Comparison of ENCODE assay signal across 1 cellular context in the genomic region with DNA sequence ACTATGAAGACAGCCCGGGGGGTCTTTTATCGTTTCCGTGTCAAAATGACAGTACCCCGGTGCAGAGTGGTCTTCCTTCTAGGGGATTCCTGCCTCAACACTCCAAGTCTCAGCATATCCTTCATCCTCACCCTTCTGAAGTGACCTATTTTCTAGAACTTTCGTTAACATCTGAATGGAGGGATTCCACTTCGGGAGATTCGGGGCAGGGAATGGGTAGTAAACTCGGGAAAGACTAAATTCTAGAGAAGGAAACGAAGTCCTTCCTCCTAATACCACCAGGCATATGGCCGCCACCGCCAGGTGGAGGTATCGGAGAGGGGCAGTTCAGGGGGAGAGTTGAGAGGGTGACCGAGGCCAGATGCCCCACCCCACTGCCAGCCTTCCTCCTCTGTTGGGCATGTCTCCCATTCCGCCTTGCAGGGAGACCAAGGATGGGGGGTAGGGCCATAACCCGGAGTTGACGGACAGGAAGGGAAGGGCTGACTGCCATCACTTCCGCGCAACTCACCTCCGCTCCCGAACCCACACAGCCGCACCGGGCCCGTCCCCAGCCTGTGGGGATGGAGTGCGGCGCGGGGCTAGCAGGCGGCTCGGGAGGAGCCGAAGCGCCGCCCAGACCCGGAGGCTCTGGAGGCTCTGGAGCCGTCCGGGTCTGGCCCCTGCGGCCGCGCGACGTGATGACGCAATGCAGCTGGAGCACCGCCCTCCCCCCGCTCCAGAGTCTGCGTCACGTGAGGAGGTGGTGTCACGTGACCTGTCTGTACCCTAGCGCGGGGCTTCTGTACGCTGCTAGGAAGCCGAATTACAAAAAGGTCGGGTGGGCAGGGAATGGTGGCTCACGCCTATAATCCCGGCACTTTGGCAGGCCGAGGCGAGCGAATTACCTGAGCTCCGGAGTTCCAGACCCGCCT.
TF ChIP-seq lines count a peak whose summit lies in the region.

Gene KLHL12, minus strand, starts transcription at position 657 of the 914 bp plus-strand sequence. CDS start 2,072 bp downstream, outside the sequence.

TF ChIP-seq in HepG2, 621 proteins besides CTCF, POLR2A, EP300 and RAD21 (continued from another document and continues in another):
- TF ChIP-seq, protein P1, sequence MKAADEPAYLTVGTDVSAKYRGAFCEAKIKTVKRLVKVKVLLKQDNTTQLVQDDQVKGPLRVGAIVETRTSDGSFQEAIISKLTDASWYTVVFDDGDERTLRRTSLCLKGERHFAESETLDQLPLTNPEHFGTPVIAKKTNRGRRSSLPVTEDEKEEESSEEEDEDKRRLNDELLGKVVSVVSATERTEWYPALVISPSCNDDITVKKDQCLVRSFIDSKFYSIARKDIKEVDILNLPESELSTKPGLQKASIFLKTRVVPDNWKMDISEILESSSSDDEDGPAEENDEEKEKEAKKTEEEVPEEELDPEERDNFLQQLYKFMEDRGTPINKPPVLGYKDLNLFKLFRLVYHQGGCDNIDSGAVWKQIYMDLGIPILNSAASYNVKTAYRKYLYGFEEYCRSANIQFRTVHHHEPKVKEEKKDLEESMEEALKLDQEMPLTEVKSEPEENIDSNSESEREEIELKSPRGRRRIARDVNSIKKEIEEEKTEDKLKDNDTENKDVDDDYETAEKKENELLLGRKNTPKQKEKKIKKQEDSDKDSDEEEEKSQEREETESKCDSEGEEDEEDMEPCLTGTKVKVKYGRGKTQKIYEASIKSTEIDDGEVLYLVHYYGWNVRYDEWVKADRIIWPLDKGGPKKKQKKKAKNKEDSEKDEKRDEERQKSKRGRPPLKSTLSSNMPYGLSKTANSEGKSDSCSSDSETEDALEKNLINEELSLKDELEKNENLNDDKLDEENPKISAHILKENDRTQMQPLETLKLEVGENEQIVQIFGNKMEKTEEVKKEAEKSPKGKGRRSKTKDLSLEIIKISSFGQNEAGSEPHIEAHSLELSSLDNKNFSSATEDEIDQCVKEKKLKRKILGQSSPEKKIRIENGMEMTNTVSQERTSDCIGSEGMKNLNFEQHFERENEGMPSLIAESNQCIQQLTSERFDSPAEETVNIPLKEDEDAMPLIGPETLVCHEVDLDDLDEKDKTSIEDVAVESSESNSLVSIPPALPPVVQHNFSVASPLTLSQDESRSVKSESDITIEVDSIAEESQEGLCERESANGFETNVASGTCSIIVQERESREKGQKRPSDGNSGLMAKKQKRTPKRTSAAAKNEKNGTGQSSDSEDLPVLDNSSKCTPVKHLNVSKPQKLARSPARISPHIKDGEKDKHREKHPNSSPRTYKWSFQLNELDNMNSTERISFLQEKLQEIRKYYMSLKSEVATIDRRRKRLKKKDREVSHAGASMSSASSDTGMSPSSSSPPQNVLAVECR (CRISPR knock-in tag; IDR thresholded peaks at IDR 0.05; ENCODE audit: borderline replicate concordance), result peak; percentile 98
- peak; percentile 98 for TF ChIP-seq ZKSCAN5 (CRISPR knock-in tag; IDR thresholded peaks at IDR 0.05)
- peak; percentile 96; the same call in 1 of the 2 replicates for TF ChIP-seq HOXA5 (CRISPR knock-in tag; IDR thresholded peaks at IDR 0.05)
- no peak for TF ChIP-seq ZFP36L2 (CRISPR knock-in tag; IDR thresholded peaks at IDR 0.05)
- no peak for TF ChIP-seq ZNF251 (CRISPR knock-in tag; IDR thresholded peaks at IDR 0.05)
- TF ChIP-seq ZNF879 (CRISPR knock-in tag; IDR thresholded peaks at IDR 0.05), result peak; percentile 85; the same call in 1 of the 2 replicates
- no peak for TF ChIP-seq ZNF577 (CRISPR knock-in tag; IDR thresholded peaks at IDR 0.05; ENCODE audit: borderline replicate concordance, low read depth)
- no peak for TF ChIP-seq MBNL3 (CRISPR knock-in tag; conservative IDR thresholded peaks at IDR 0.05)
- 0 out of 2 replicates have a peak, but pooled peaks have one; percentile 82 for TF ChIP-seq ETV6 (CRISPR knock-in tag; conservative IDR thresholded peaks at IDR 0.05)
- no peak for TF ChIP-seq ZFP62 (CRISPR knock-in tag; IDR thresholded peaks at IDR 0.05)
- TF ChIP-seq KDM2A (CRISPR knock-in tag; IDR thresholded peaks at IDR 0.05; ENCODE audit: borderline replicate concordance, low read depth), result peak; percentile 94; the same call in 1 of the 2 replicates
- peak; percentile 55; the same call in 1 of the 2 replicates for TF ChIP-seq NFYC (CRISPR knock-in tag; IDR thresholded peaks at IDR 0.05)
- TF ChIP-seq ZNF761 (CRISPR knock-in tag; conservative IDR thresholded peaks at IDR 0.05), result peak; percentile 76; the same call in 1 of the 2 replicates
- TF ChIP-seq MXD4 (CRISPR knock-in tag; IDR thresholded peaks at IDR 0.05), result peak; percentile 74; the same call in 1 of the 2 replicates
- TF ChIP-seq, protein P2, sequence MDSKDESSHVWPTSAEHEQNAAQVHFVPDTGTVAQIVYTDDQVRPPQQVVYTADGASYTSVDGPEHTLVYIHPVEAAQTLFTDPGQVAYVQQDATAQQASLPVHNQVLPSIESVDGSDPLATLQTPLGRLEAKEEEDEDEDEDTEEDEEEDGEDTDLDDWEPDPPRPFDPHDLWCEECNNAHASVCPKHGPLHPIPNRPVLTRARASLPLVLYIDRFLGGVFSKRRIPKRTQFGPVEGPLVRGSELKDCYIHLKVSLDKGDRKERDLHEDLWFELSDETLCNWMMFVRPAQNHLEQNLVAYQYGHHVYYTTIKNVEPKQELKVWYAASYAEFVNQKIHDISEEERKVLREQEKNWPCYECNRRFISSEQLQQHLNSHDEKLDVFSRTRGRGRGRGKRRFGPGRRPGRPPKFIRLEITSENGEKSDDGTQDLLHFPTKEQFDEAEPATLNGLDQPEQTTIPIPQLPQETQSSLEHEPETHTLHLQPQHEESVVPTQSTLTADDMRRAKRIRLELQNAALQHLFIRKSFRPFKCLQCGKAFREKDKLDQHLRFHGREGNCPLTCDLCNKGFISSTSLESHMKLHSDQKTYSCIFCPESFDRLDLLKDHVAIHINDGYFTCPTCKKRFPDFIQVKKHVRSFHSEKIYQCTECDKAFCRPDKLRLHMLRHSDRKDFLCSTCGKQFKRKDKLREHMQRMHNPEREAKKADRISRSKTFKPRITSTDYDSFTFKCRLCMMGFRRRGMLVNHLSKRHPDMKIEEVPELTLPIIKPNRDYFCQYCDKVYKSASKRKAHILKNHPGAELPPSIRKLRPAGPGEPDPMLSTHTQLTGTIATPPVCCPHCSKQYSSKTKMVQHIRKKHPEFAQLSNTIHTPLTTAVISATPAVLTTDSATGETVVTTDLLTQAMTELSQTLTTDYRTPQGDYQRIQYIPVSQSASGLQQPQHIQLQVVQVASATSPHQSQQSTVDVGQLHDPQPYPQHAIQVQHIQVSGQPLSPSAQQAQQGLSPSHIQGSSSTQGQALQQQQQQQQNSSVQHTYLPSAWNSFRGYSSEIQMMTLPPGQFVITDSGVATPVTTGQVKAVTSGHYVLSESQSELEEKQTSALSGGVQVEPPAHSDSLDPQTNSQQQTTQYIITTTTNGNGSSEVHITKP (CRISPR knock-in tag; IDR thresholded peaks at IDR 0.05; ENCODE audit: low read depth), result no peak
- TF ChIP-seq ATF6 (CRISPR knock-in tag; conservative IDR thresholded peaks at IDR 0.05), result no peak
- no peak for TF ChIP-seq IRX3 (CRISPR knock-in tag; IDR thresholded peaks at IDR 0.05; ENCODE audit: borderline replicate concordance, low read depth)
- TF ChIP-seq ZNF550 (CRISPR knock-in tag; IDR thresholded peaks at IDR 0.05; ENCODE audit: borderline replicate concordance), result no peak
- TF ChIP-seq ZFP82 (CRISPR knock-in tag; IDR thresholded peaks at IDR 0.05; ENCODE audit: borderline replicate concordance), result peak; percentile 79; the same call in 1 of the 2 replicates
- peak; percentile 92 for TF ChIP-seq THAP11 (CRISPR knock-in tag; IDR thresholded peaks at IDR 0.05)
- TF ChIP-seq, protein P3, sequence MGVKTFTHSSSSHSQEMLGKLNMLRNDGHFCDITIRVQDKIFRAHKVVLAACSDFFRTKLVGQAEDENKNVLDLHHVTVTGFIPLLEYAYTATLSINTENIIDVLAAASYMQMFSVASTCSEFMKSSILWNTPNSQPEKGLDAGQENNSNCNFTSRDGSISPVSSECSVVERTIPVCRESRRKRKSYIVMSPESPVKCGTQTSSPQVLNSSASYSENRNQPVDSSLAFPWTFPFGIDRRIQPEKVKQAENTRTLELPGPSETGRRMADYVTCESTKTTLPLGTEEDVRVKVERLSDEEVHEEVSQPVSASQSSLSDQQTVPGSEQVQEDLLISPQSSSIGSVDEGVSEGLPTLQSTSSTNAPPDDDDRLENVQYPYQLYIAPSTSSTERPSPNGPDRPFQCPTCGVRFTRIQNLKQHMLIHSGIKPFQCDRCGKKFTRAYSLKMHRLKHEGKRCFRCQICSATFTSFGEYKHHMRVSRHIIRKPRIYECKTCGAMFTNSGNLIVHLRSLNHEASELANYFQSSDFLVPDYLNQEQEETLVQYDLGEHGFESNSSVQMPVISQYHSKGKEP (CRISPR knock-in tag; IDR thresholded peaks at IDR 0.05), result peak; percentile 64; the same call in 1 of the 2 replicates
- no peak for TF ChIP-seq ZNF790 (CRISPR knock-in tag; IDR thresholded peaks at IDR 0.05; ENCODE audit: borderline replicate concordance)
- TF ChIP-seq ZFX (CRISPR knock-in tag; IDR thresholded peaks at IDR 0.05; ENCODE audit: low read depth), result peak; percentile 87
- TF ChIP-seq RBFOX2 (IDR thresholded peaks at IDR 0.05; ENCODE audit: low read depth, low read length), result peak; percentile 93
- peak; percentile 69 for TF ChIP-seq HCFC1 (IDR thresholded peaks at IDR 0.05; ENCODE audit: low read depth, low read length)
- TF ChIP-seq HNF1A (IDR thresholded peaks at IDR 0.05; ENCODE audit: low read depth), result no peak
- peak; percentile 77; the same call in 1 of the 2 replicates for TF ChIP-seq HNF1A (CRISPR knock-in tag; IDR thresholded peaks at IDR 0.05; ENCODE audit: borderline replicate concordance)
- peak; percentile 65 for TF ChIP-seq KAT7 (CRISPR knock-in tag; IDR thresholded peaks at IDR 0.05; ENCODE audit: borderline replicate concordance)
- TF ChIP-seq ZNF776 (CRISPR knock-in tag; IDR thresholded peaks at IDR 0.05), result peak; percentile 66; the same call in 1 of the 2 replicates
- TF ChIP-seq, protein P4, sequence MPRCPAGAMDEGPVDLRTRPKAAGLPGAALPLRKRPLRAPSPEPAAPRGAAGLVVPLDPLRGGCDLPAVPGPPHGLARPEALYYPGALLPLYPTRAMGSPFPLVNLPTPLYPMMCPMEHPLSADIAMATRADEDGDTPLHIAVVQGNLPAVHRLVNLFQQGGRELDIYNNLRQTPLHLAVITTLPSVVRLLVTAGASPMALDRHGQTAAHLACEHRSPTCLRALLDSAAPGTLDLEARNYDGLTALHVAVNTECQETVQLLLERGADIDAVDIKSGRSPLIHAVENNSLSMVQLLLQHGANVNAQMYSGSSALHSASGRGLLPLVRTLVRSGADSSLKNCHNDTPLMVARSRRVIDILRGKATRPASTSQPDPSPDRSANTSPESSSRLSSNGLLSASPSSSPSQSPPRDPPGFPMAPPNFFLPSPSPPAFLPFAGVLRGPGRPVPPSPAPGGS (CRISPR knock-in tag; IDR thresholded peaks at IDR 0.05), result peak; percentile 88
- peak; percentile 83; the same call in 1 of the 2 replicates for TF ChIP-seq SP4 (CRISPR knock-in tag; IDR thresholded peaks at IDR 0.05)
- peak; percentile 79 for TF ChIP-seq FOSL2 (CRISPR knock-in tag; IDR thresholded peaks at IDR 0.05)
- TF ChIP-seq SP2 (CRISPR knock-in tag; IDR thresholded peaks at IDR 0.05), result no peak
- TF ChIP-seq AGO1 (IDR thresholded peaks at IDR 0.05; ENCODE audit: low read depth, low read length, poor library complexity, severe bottlenecking), result no peak
